In genomic region chr9:98315551-98316060, GRCh38 we compare ENCODE assay signal across 8 cellular contexts.
A peak's percentile ranks its signal among the peaks of the same experiment; 100 is the strongest.
DNase-seq lines count a peak whose midpoint lies in the region; ATAC-seq and TF ChIP-seq lines count a peak whose summit lies in the region.

No MANE protein-coding gene starts in this region.

- TF ChIP-seq CTCF in GM10248 (IDR thresholded peaks at IDR 0.05; ENCODE audit: control extremely low read depth, extremely low read depth, low read depth, missing control alignments): peak; percentile 83
- TF ChIP-seq CTCF in gastrocnemius medialis (IDR thresholded peaks at IDR 0.05 in 4 of 5, conservative IDR thresholded peaks at IDR 0.05 in 1 of 5): peak; percentile 59 to 83 (median 71)

- no peaks in the 10 kb centered on the region for H3K36me3 ChIP-seq in gastrocnemius medialis

- peak; percentile 88 for DNase-seq in GM10248 (ENCODE audit: extremely low spot score)
- DNase-seq in NCI-H2081 (lab: John Stamatoyannopoulos, UW): peak; percentile 82 to 84
- DNase-seq in T-helper 2 cell treated with Interferon-gamma antibody and Interleukin-4, amounts not matched to agents 5 μg/mL and 100 μg/mL, for 36 hours (ENCODE audit: low spot score): peak; percentile 58
- peak in 57 of 58 donors; percentile 4 to 88 (median 52) for DNase-seq in anterior cingulate cortex (lab: John Stamatoyannopoulos, UW)
- peak; percentile 95 for DNase-seq in hepatic stellate cell (ENCODE audit: low spot score)
- DNase-seq in gastrocnemius medialis: peak; percentile 21 to 40

- H3K4me3 ChIP-seq in gastrocnemius medialis: no peak overlapping the region

- no peaks in the 10 kb centered on the region for H3K9me3 Mint-ChIP-seq in T-helper 2 cell treated with Interferon-gamma antibody and Interleukin-4, amounts not matched to agents 5 μg/mL and 100 μg/mL, for 36 hours

- H3K9me3 ChIP-seq in gastrocnemius medialis: no peaks in the 10 kb centered on the region

- in situ Hi-C loops in gastrocnemius medialis (cut with MboI; ENCODE audit: low sequenced_read_pairs in 4 of 4): loop anchor here (5.0 to 25.0 kb wide), 3 partner anchors 447 to 459 kb away; no protein-coding TSS in a partner anchor

- intact Hi-C loops in gastrocnemius medialis (cut with DNase I; ENCODE audit: low total_unique reads): loop anchor here (10.0 kb wide), 1 partner anchor 459 kb away; no protein-coding TSS in a partner anchor

- H3K27ac Mint-ChIP-seq in T-helper 2 cell treated with Interferon-gamma antibody and Interleukin-4, amounts not matched to agents 5 μg/mL and 100 μg/mL, for 36 hours: no peak overlapping the region

- no peaks in the 10 kb centered on the region for H3K36me3 Mint-ChIP-seq in T-helper 2 cell treated with Interferon-gamma antibody and Interleukin-4, amounts not matched to agents 5 μg/mL and 100 μg/mL, for 36 hours (ENCODE audit: low read depth)

- CTCF ChIA-PET in GM10248 (lab: Yijun Ruan, JAX): interaction anchor here (0.7 to 9.1 kb wide), 24 partner anchors 8 to 488 kb away, joined by 3 to 111 read pairs (median 4); partner anchors contain the start of gene ANKS6

- no peak overlapping the region for H3K27ac ChIP-seq in gastrocnemius medialis

- H3K4me1 Mint-ChIP-seq in T-helper 2 cell treated with Interferon-gamma antibody and Interleukin-4, amounts not matched to agents 5 μg/mL and 100 μg/mL, for 36 hours (ENCODE audit: low read depth): peaks cover 2% of the 10 kb centered on the region

- H3K4me3 Mint-ChIP-seq in T-helper 2 cell treated with Interferon-gamma antibody and Interleukin-4, amounts not matched to agents 5 μg/mL and 100 μg/mL, for 36 hours: no peak overlapping the region

- no peak for TF ChIP-seq POLR2A in gastrocnemius medialis (IDR thresholded peaks at IDR 0.05)

- peaks cover 6% of the 10 kb centered on the region for H3K27me3 Mint-ChIP-seq in T-helper 2 cell treated with Interferon-gamma antibody and Interleukin-4, amounts not matched to agents 5 μg/mL and 100 μg/mL, for 36 hours (ENCODE audit: low read depth)

- POLR2A ChIA-PET in GM10248 (lab: Yijun Ruan, JAX): no interaction called here

- H3K4me1 ChIP-seq in gastrocnemius medialis: no peaks in the 10 kb centered on the region

- H3K27me3 ChIP-seq in gastrocnemius medialis: no peaks in the 10 kb centered on the region

- ATAC-seq in HG02852 (IDR thresholded peaks at IDR 0.05; ENCODE audit: unreplicated experiment) (peak; percentile 57), gastrocnemius medialis (peak; percentile 63 to 73), HG02840 (IDR thresholded peaks at IDR 0.05; ENCODE audit: low FRiP score, unreplicated experiment) (no peak)

Comparison
In these comparisons a context has a peak if more than half of its experiments do, and no peak if none do; other contexts are left out.
1. DNase-seq: peak in every context shown above with its lines; median percentile 95 in hepatic stellate cell; 88 in GM10248; 83 in NCI-H2081; 58 in T-helper 2 cell treated with Interferon-gamma antibody and Interleukin-4, amounts not matched to agents 5 μg/mL and 100 μg/mL, for 36 hours; 52 in anterior cingulate cortex; 30 in gastrocnemius medialis.